Comparison of ENCODE assay signal across 17 cellular contexts in genomic region chr1:61215676-61216289, GRCh38.
DNase-seq lines count a peak whose midpoint lies in the region; ATAC-seq, FAIRE-seq and TF ChIP-seq lines count a peak whose summit lies in the region.
"Had no signal": no experiment of that assay in that cellular context is flagged by ENCODE, and none has a peak within 500 bp of the region (broad histone marks: within the 10 kb centered on the region; RNA-seq: fewer than 3 reads in every experiment).

No MANE protein-coding gene starts in this region.

- peaks cover 0 to 4% of the 10 kb centered on the region in 2 donors for H3K9me3 ChIP-seq in ascending aorta
- no peaks in the 10 kb centered on the region for H3K9me3 ChIP-seq in HepG2 (ENCODE audit: low read length)
- no peaks in the 10 kb centered on the region for H3K9me3 ChIP-seq in subcutaneous abdominal adipose tissue (ENCODE audit: control insufficient read depth in 5 of 5, low read length in 5 of 5)

- H3K27ac ChIP-seq in ascending aorta (peak overlapping the region; percentile 15 to 43), HepG2 (ENCODE audit: extremely low read length, insufficient read depth, low read length) (no peak overlapping the region), subcutaneous abdominal adipose tissue (ENCODE audit: low read depth, low read length) (peak overlapping the region; percentile 88)

- TF ChIP-seq POLR2A in HepG2 (IDR thresholded peaks at IDR 0.05; ENCODE audit: insufficient read depth in 1 of 2, low read depth in 2 of 2, low read length in 2 of 2): no peak

- H4K20me1 ChIP-seq in HepG2 (ENCODE audit: insufficient read depth, low read length): peaks cover 3% of the 10 kb centered on the region; the same call in 1 of the 2 replicates

- BruUV-seq in HepG2 (replicated peaks; lab: Mats Ljungman, UMichigan): no TSS peak

- POLR2A ChIA-PET in HepG2 (lab: Yijun Ruan, JAX): no interaction called here

- no peak for FAIRE-seq in HepG2 (lab: Jason Lieb, UNC)

- intact Hi-C loops in ascending aorta (cut with DNase I): no loop called here
- intact Hi-C loops in HepG2 (cut with micrococcal nuclease; ENCODE audit: unreplicated experiment): loop anchor here (10.0 kb wide), 1 partner anchor 161 kb away; no protein-coding TSS in a partner anchor

- no peaks in the 10 kb centered on the region for H3K27me3 Mint-ChIP-seq in osteocyte (ENCODE audit: unreplicated experiment)

- H2AFZ ChIP-seq in HepG2 (ENCODE audit: low read length): no peak overlapping the region

- H3K27me3 ChIP-seq in ascending aorta: no peaks in the 10 kb centered on the region
- H3K27me3 ChIP-seq in HepG2 (ENCODE audit: control insufficient read depth in 1 of 2, insufficient read depth in 2 of 2, low read length in 2 of 2): no peaks in the 10 kb centered on the region
- H3K27me3 ChIP-seq in subcutaneous abdominal adipose tissue (ENCODE audit: control insufficient read depth in 5 of 5, insufficient read depth in 4 of 5, low read length in 5 of 5): no peaks in the 10 kb centered on the region

- H3K9ac ChIP-seq in HepG2 (ENCODE audit: insufficient read depth, low read depth, low read length) (no peak overlapping the region), subcutaneous abdominal adipose tissue (ENCODE audit: low read length in 5 of 5) (no peak overlapping the region)

- WGBS in HepG2 (ENCODE audit: low lambda C conversion rate): 86% methylated on average over 6 of the region's 6 CpGs

- H3K36me3 Mint-ChIP-seq in osteocyte (ENCODE audit: unreplicated experiment): peaks cover 2% of the 10 kb centered on the region
- H3K36me3 Mint-ChIP-seq: CD8-positive, alpha-beta T cell had no signal

- ATAC-seq in HepG2: no peak
- ATAC-seq: CD8-positive, alpha-beta T cell; Panc1 had no signal

- no peak for TF ChIP-seq RAD21 in HepG2 (CRISPR knock-in tag; IDR thresholded peaks at IDR 0.05)

- DNase-seq in Caki2 (ENCODE audit: low read depth) (peak; percentile 77), ascending aorta (ENCODE audit: low spot score in 2 of 2) (no peak), HepG2 (ENCODE audit: low spot score) (peak; percentile 62), NCI-H2029 (lab: John Stamatoyannopoulos, UW) (no peak), osteocyte (ENCODE audit: extremely low spot score, unreplicated experiment) (no peak), H4 (ENCODE audit: low spot score) (no peak)
- DNase-seq: CD8-positive, alpha-beta T cell; DMS 273 treated with DMSO at 0.1 percent for 48 hours; H9; MM.1S; NCI-H1105; NCI-H187 treated with DMSO at 0.1 percent for 48 hours; NCI-H2171 treated with DMSO at 0.1 percent for 48 hours; NCI-H510A; SHP77 treated with DMSO at 0.1 percent for 48 hours had no signal

- H3K4me1 Mint-ChIP-seq in osteocyte (ENCODE audit: unreplicated experiment): no peaks in the 10 kb centered on the region

- no peak overlapping the region for H3K27ac Mint-ChIP-seq in osteocyte (ENCODE audit: unreplicated experiment)
- H3K27ac Mint-ChIP-seq: CD8-positive, alpha-beta T cell; H9 had no signal

- no peak for TF ChIP-seq CTCF in ascending aorta (IDR thresholded peaks at IDR 0.05)
- TF ChIP-seq CTCF in HepG2 (CRISPR knock-in tag; IDR thresholded peaks at IDR 0.05): no peak
- no peak for TF ChIP-seq CTCF in osteocyte (IDR thresholded peaks at IDR 0.05)

- H3K9me3 Mint-ChIP-seq in osteocyte (ENCODE audit: unreplicated experiment): no peaks in the 10 kb centered on the region
- H3K9me3 Mint-ChIP-seq: CD8-positive, alpha-beta T cell; H9 had no signal

- H3K4me3 ChIP-seq in ascending aorta (no peak overlapping the region), HepG2 (replicated peaks in 1 of 3; ENCODE audit: insufficient read depth in 1 of 3, low read depth in 2 of 3, low read length in 3 of 3) (no peak overlapping the region), subcutaneous abdominal adipose tissue (ENCODE audit: low read depth in 1 of 5, low read length in 5 of 5) (no peak overlapping the region)

- in situ Hi-C loops in Caki2 (cut with HindIII; ENCODE audit: low pct_unique_long_range_greater_than_20kb, low sequenced_read_pairs) (no loop called here), HepG2 (cut with HindIII; ENCODE audit: extremely low pct_ligation_motif_present, low pct_unique_long_range_greater_than_20kb) (no loop called here)

- H3K79me2 ChIP-seq in HepG2 (ENCODE audit: insufficient read depth, low read length): peaks cover 74% of the 10 kb centered on the region

- H3K36me3 ChIP-seq in ascending aorta (no peaks in the 10 kb centered on the region), HepG2 (replicated peaks in 1 of 2; ENCODE audit: control insufficient read depth in 1 of 2, insufficient read depth in 2 of 2, low read length in 2 of 2) (peaks cover 0 to 7% of the 10 kb centered on the region in 2 experiments; a peak in 2 of 5 replicates), subcutaneous abdominal adipose tissue (ENCODE audit: control insufficient read depth in 5 of 5, insufficient read depth in 5 of 5, low read length in 5 of 5) (no peaks in the 10 kb centered on the region)

- H3K4me1 ChIP-seq in ascending aorta (peaks cover 9 to 19% of the 10 kb centered on the region in 2 donors), HepG2 (ENCODE audit: insufficient read depth, low read length) (peaks cover 52% of the 10 kb centered on the region), subcutaneous abdominal adipose tissue (ENCODE audit: control insufficient read depth in 5 of 5, insufficient read depth in 5 of 5, low read length in 5 of 5) (peaks cover 2 to 48% (median 37%) of the 10 kb centered on the region in 5 donors)

- TF ChIP-seq EP300 in HepG2 (IDR thresholded peaks at IDR 0.05; ENCODE audit: low read depth in 2 of 2, low read length in 2 of 2) (no peak), HepG2 (CRISPR knock-in tag; IDR thresholded peaks at IDR 0.05; ENCODE audit: borderline replicate concordance) (no peak)

- H3K4me2 ChIP-seq in HepG2 (ENCODE audit: low read depth, low read length): no peak overlapping the region

- CTCF ChIA-PET in HepG2 (lab: Yijun Ruan, JAX; ENCODE audit: low intra/inter-chr PET ratio, low total read pairs): no interaction called here

- no peak overlapping the region for H3K4me3 Mint-ChIP-seq in osteocyte (ENCODE audit: unreplicated experiment)
- H3K4me3 Mint-ChIP-seq: CD8-positive, alpha-beta T cell; H9 had no signal

TF ChIP-seq in HepG2, 621 proteins besides CTCF, POLR2A, EP300 and RAD21:
- peak; percentile 55; the same call in 1 of the 2 replicates for TF ChIP-seq FOSL2 (CRISPR knock-in tag; IDR thresholded peaks at IDR 0.05)
- 0 out of 2 replicates have a peak, but pooled peaks have one; percentile 13 for TF ChIP-seq POGZ (CRISPR knock-in tag; IDR thresholded peaks at IDR 0.05)
- TF ChIP-seq ZBTB33 (CRISPR knock-in tag; IDR thresholded peaks at IDR 0.05): peak; percentile 89
- peak; percentile 75 for TF ChIP-seq RBM22 (optimal IDR thresholded peaks at IDR 0.05; ENCODE audit: low read length)
- no peak for TF ChIP-seq ZBTB38 (CRISPR knock-in tag; IDR thresholded peaks at IDR 0.05)

Comparison
In these comparisons a context has a peak if more than half of its experiments do, and no peak if none do; other contexts are left out.
1. DNase-seq: peak in Caki2 (single experiment) and HepG2 (single experiment); none in ascending aorta (0 of 2), NCI-H2029 (single experiment), osteocyte (single experiment) and H4 (single experiment).